Comparison of ENCODE assay signal across 12 cellular contexts in genomic region chr1:113982955-113983742, GRCh38. TPM values are rescaled to one million over a fixed set of nuclear protein-coding genes. Genes with fewer than 3 reads are reported as not detected.
A peak's percentile ranks its signal among the peaks of the same experiment; 100 is the strongest.
DNase-seq lines count a peak whose midpoint lies in the region; ATAC-seq and TF ChIP-seq lines count a peak whose summit lies in the region.
"Had no signal": no experiment of that assay in that cellular context is flagged by ENCODE, and none has a peak within 500 bp of the region (broad histone marks: within the 10 kb centered on the region; RNA-seq: fewer than 3 reads in every experiment).

No MANE protein-coding gene starts in this region.

- H3K27ac Mint-ChIP-seq in HFFc6, result peak overlapping the region; percentile 96
- H3K27ac Mint-ChIP-seq: activated naive CD4-positive, alpha-beta T cell treated with anti-CD3 and anti-CD28 coated beads for 36 hours; endodermal cell; GM23338 had no signal

- ATAC-seq in HG03378 (IDR thresholded peaks at IDR 0.05; ENCODE audit: unreplicated experiment) (no peak), GM21390 (IDR thresholded peaks at IDR 0.05; ENCODE audit: unreplicated experiment) (no peak)
- ATAC-seq: GM23338 had no signal

- H3K4me3 Mint-ChIP-seq in HFFc6, result peak overlapping the region; percentile 91
- H3K4me3 Mint-ChIP-seq: activated naive CD4-positive, alpha-beta T cell treated with anti-CD3 and anti-CD28 coated beads for 36 hours; endodermal cell; GM23338 had no signal

- peaks cover 31% of the 10 kb centered on the region; the same call in 1 of the 2 replicates for H3K36me3 Mint-ChIP-seq in HFFc6 (ENCODE audit: low read depth)

- DNase-seq in HFFc6, result no peak
- DNase-seq in left kidney (ENCODE audit: low read depth, low spot score), result peak; percentile 54
- no peak for DNase-seq in stomach
- DNase-seq in KG1 (lab: John Stamatoyannopoulos, UW), result no peak
- DNase-seq in glomerular visceral epithelial cell (ENCODE audit: extremely low spot score), result no peak
- DNase-seq: activated naive CD4-positive, alpha-beta T cell treated with anti-CD3 and anti-CD28 coated beads for 36 hours; endodermal cell; WERI-Rb-1 had no signal

- WGBS in stomach, 5 donors, result 50 to 68% (median 62%) methylated on average over 13 to 14 of the region's 14 CpGs

- H3K9me3 ChIP-seq in stomach, result no peaks in the 10 kb centered on the region

- TF ChIP-seq POLR2A in stomach (IDR thresholded peaks at IDR 0.05), result no peak

- H3K4me1 Mint-ChIP-seq in HFFc6 (ENCODE audit: low read depth), result peaks cover 83% of the 10 kb centered on the region

- intact Hi-C loops in stomach (cut with DNase I; ENCODE audit: low total_unique reads), result no loop called here

- peak overlapping the region; percentile 52 for H3K4me3 ChIP-seq in WI38 (ENCODE audit: low read depth, low read length)
- peak overlapping the region; percentile 21 to 42 (median 32) for H3K4me3 ChIP-seq in stomach
- H3K4me3 ChIP-seq: GM23338 had no signal

- H3K36me3 ChIP-seq in stomach, result no peaks in the 10 kb centered on the region
- H3K36me3 ChIP-seq: WERI-Rb-1 had no signal

- H3K27me3 Mint-ChIP-seq in HFFc6 (ENCODE audit: insufficient read depth), result peaks cover 4% of the 10 kb centered on the region

- TF ChIP-seq CTCF in HFFc6 (IDR thresholded peaks at IDR 0.05), result no peak
- no peak for TF ChIP-seq CTCF in WI38 (IDR thresholded peaks at IDR 0.05; ENCODE audit: low read depth, low read length)
- no peak for TF ChIP-seq CTCF in stomach (IDR thresholded peaks at IDR 0.05)

- H3K27me3 ChIP-seq in stomach, result no peaks in the 10 kb centered on the region

- no peaks in the 10 kb centered on the region for H3K9me3 Mint-ChIP-seq in HFFc6
- H3K9me3 Mint-ChIP-seq: activated naive CD4-positive, alpha-beta T cell treated with anti-CD3 and anti-CD28 coated beads for 36 hours had no signal

- H3K4me1 ChIP-seq in stomach, result peaks cover 19 to 69% (median 52%) of the 10 kb centered on the region in 4 donors

- no peak for TF ChIP-seq EP300 in stomach (IDR thresholded peaks at IDR 0.05)

- peak overlapping the region in 4 of 5 donors; percentile 64 to 85 (median 83) for H3K27ac ChIP-seq in stomach
- H3K27ac ChIP-seq: WERI-Rb-1 had no signal

RNA-seq across cellular contexts. Expression of gene OLFML3, which starts 3.9 kb away (rescaled TPM):
- total RNA-seq in HFFc6 (2021; fragmentation: NEBNext Ultra II Directional; extraction: Animal tissue kit (Norgen Biotek cat#: 25700)), result 100 to 1,000 TPM in 4 of 6 experiments, 10 to 100 TPM in 2; 66.4 to 130 (median 123) TPM
- total RNA-seq in stomach, result 10 to 100 TPM in 4 of 5 donors, 1 to 10 TPM in 1; 2.9 to 84.3 (median 32.7) TPM
- 10 to 100 TPM; 16.6 to 23.1 (median 19.9) TPM for polyA plus RNA-seq in stomach

RNA-seq across cellular contexts. Expression of gene HIPK1, which starts 54.0 kb away (rescaled TPM):
- 10 to 100 TPM; 34.6 to 49.1 (median 38.7) TPM for total RNA-seq in HFFc6 (2021; fragmentation: NEBNext Ultra II Directional; extraction: Animal tissue kit (Norgen Biotek cat#: 25700))
- 10 to 100 TPM; 22.0 to 70.3 (median 42.0) TPM for total RNA-seq in stomach
- 10 to 100 TPM in 2 of 3 donors, 1 to 10 TPM in 1; 8.7 to 22.6 (median 12.8) TPM for polyA plus RNA-seq in stomach
